Comparison of ENCODE assay signal across 14 cellular contexts in the genomic region with DNA sequence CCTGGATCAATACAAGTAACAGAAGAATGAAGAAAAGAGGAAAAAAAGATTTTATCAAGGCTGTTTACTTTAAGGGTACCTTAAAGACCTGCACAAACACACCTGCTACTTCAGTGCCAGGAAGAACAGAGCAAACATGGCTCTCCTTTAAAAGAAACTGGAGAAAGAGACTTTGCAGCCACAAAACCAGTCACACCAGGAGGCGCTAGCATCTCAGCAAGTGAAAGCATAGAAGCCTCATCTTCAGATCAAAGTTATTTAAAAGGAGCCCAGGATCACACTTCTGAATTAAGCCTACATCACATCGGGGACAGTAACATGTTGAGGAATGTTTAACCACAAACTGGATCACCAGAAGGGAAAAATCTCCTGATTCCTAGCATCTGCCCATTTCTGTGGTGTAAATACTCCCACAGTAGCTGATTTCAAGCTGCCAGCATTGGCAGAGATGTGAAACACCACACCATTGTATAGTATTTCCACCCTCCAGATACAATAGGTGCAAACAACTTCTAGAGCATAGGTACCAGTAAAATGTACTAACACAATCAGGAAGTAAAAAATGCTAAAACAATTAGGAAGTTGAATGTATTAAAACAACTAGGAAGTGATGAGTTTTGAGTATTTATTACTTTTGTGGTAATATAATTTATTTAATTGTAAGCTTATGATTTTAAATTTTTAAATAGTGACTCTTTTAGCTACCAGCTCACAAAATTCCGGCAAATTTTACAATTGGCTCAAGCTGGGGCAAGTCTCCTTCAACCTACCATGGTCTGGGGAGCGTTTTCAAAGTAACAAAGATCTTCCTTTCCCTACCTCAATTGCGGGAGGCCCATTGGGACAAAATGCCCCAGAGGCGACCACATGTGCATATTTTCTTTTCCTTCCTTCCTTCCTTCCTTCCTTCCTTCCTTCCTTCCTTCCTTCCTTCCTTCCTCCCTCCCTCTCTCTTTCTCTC.
DNase-seq lines count a peak whose midpoint lies in the region; ATAC-seq and TF ChIP-seq lines count a peak whose summit lies in the region.
"Had no signal": no experiment of that assay in that cellular context is flagged by ENCODE, and none has a peak within 500 bp of the region (broad histone marks: within the 10 kb centered on the region; RNA-seq: fewer than 3 reads in every experiment).

No MANE protein-coding gene starts in this region.

- H3K27me3 ChIP-seq in HCT116 (ENCODE audit: insufficient read depth, low read length) (no peaks in the 10 kb centered on the region), MG63 (no peaks in the 10 kb centered on the region; the same call in 1 of the 2 replicates)
- H3K27me3 ChIP-seq: breast epithelium, neutrophil, upper lobe of right lung had no signal

- H2AFZ ChIP-seq in HCT116 (ENCODE audit: low read depth, low read length, poor library complexity, severe bottlenecking) = no peak overlapping the region

- no peak overlapping the region for H3K4me3 ChIP-seq in HCT116 (replicated peaks in 1 of 2; ENCODE audit: low read depth in 1 of 2, low read length in 2 of 2)
- no peak overlapping the region for H3K4me3 ChIP-seq in MG63
- H3K4me3 ChIP-seq: breast epithelium, lower lobe of right lung, upper lobe of right lung had no signal

- peak; percentile 16 to 49 (median 29); a peak in 4 of 6 replicates for TF ChIP-seq CTCF in HCT116 (IDR thresholded peaks at IDR 0.05 in 2 of 3, conservative IDR thresholded peaks at IDR 0.05 in 1 of 3; ENCODE audit: borderline replicate concordance in 1 of 3, insufficient read depth in 1 of 3, low read depth in 2 of 3, low read length in 2 of 3)

- H3K36me3 ChIP-seq in HCT116 (ENCODE audit: control insufficient read depth in 1 of 2, insufficient read depth in 2 of 2, low read length in 2 of 2) (no peaks in the 10 kb centered on the region), MG63 (no peaks in the 10 kb centered on the region)
- H3K36me3 ChIP-seq: breast epithelium, lower lobe of right lung, neutrophil, upper lobe of right lung had no signal

- CTCF ChIA-PET in activated CD4-positive, alpha-beta T cell treated with anti-CD3 and anti-CD28 coated beads for 36 hours (lab: Charles Lee) = interaction anchor here (0.6 to 2.1 kb wide), 7 partner anchors 18 to 338 kb away, joined by 3 to 9 read pairs (median 4); no protein-coding TSS in a partner anchor
- CTCF ChIA-PET in HCT116 (lab: Charles Lee) = no interaction called here

- no TSS peak for BruUV-seq in HCT116 (replicated peaks; lab: Mats Ljungman, UMichigan)

- H3K27ac Mint-ChIP-seq in activated CD4-positive, alpha-beta T cell treated with anti-CD3 and anti-CD28 coated beads for 36 hours = peak overlapping the region; percentile 42
- H3K27ac Mint-ChIP-seq in T-helper 2 cell treated with Interferon-gamma antibody and Interleukin-4, amounts not matched to agents 5 μg/mL and 100 μg/mL, for 36 hours = no peak overlapping the region

- peak; percentile 34; the same call in 1 of the 2 replicates for TF ChIP-seq RAD21 in HCT116 (IDR thresholded peaks at IDR 0.05; ENCODE audit: low read depth)

- peak; percentile 54 for DNase-seq in activated CD4-positive, alpha-beta T cell treated with anti-CD3 and anti-CD28 coated beads for 36 hours
- DNase-seq in activated CD4-positive, alpha-beta T cell treated with anti-CD3 and anti-CD28 coated beads, Interleukin-2, amount 50 U/mL, for 4 hours = no peak
- DNase-seq in HCT116 (ENCODE audit: low read depth, low spot score) (no peak), iris pigment epithelial cell (ENCODE audit: low read depth) (peak; percentile 18), MG63 (no peak), GM19238 (ENCODE audit: insufficient read length, low spot score) (no peak), epidermal melanocyte (ENCODE audit: insufficient read length, low spot score) (no peak)
- DNase-seq in T-helper 2 cell treated with Interferon-gamma antibody and Interleukin-4, amounts not matched to agents 5 μg/mL and 100 μg/mL, for 36 hours (ENCODE audit: low spot score) = peak; percentile 11
- DNase-seq: lower lobe of right lung, NCI-H2171 treated with DMSO at 0.1 percent for 48 hours, upper lobe of right lung had no signal

- H3K4me1 Mint-ChIP-seq in activated CD4-positive, alpha-beta T cell treated with anti-CD3 and anti-CD28 coated beads for 36 hours = peaks cover 5% of the 10 kb centered on the region
- peaks cover 4% of the 10 kb centered on the region for H3K4me1 Mint-ChIP-seq in T-helper 2 cell treated with Interferon-gamma antibody and Interleukin-4, amounts not matched to agents 5 μg/mL and 100 μg/mL, for 36 hours (ENCODE audit: low read depth)

- no peaks in the 10 kb centered on the region for H3K36me3 Mint-ChIP-seq in activated CD4-positive, alpha-beta T cell treated with anti-CD3 and anti-CD28 coated beads for 36 hours (ENCODE audit: low read depth)
- H3K36me3 Mint-ChIP-seq in T-helper 2 cell treated with Interferon-gamma antibody and Interleukin-4, amounts not matched to agents 5 μg/mL and 100 μg/mL, for 36 hours (ENCODE audit: low read depth) = no peaks in the 10 kb centered on the region

- TF ChIP-seq POLR2A in HCT116 (IDR thresholded peaks at IDR 0.05; ENCODE audit: borderline replicate concordance, extremely low read depth, insufficient read depth, insufficient read length) = no peak

- no peaks in the 10 kb centered on the region for H3K9me3 Mint-ChIP-seq in activated CD4-positive, alpha-beta T cell treated with anti-CD3 and anti-CD28 coated beads for 36 hours (ENCODE audit: low read depth)
- no peaks in the 10 kb centered on the region for H3K9me3 Mint-ChIP-seq in T-helper 2 cell treated with Interferon-gamma antibody and Interleukin-4, amounts not matched to agents 5 μg/mL and 100 μg/mL, for 36 hours

- RAD21 ChIA-PET in HCT116 (lab: Charles Lee; ENCODE audit: low non-redundant PET in 1 of 2, low total read pairs in 2 of 2, uncharacterized antibody in 2 of 2, unreplicated experiment in 2 of 2) = no interaction called here

- H4K20me1 ChIP-seq in HCT116 (ENCODE audit: insufficient read depth) = no peaks in the 10 kb centered on the region

- H3K27me3 Mint-ChIP-seq in activated CD4-positive, alpha-beta T cell treated with anti-CD3 and anti-CD28 coated beads for 36 hours = no peaks in the 10 kb centered on the region
- no peaks in the 10 kb centered on the region for H3K27me3 Mint-ChIP-seq in T-helper 2 cell treated with Interferon-gamma antibody and Interleukin-4, amounts not matched to agents 5 μg/mL and 100 μg/mL, for 36 hours (ENCODE audit: low read depth)

- H3K4me2 ChIP-seq in HCT116 (ENCODE audit: low read length) = no peak overlapping the region

- no peak overlapping the region for H3K4me3 Mint-ChIP-seq in activated CD4-positive, alpha-beta T cell treated with anti-CD3 and anti-CD28 coated beads for 36 hours
- no peak overlapping the region for H3K4me3 Mint-ChIP-seq in T-helper 2 cell treated with Interferon-gamma antibody and Interleukin-4, amounts not matched to agents 5 μg/mL and 100 μg/mL, for 36 hours

- no peak overlapping the region for H3K9ac ChIP-seq in HCT116 (ENCODE audit: low read length)

- ATAC-seq in activated CD4-positive, alpha-beta T cell treated with anti-CD3 and anti-CD28 coated beads for 36 hours = peak; percentile 26
- ATAC-seq in HCT116 = no peak
- ATAC-seq: lower lobe of right lung, upper lobe of right lung had no signal

- H3K79me2 ChIP-seq in HCT116 (ENCODE audit: insufficient read depth, low read length) = no peaks in the 10 kb centered on the region

- POLR2A ChIA-PET in activated CD4-positive, alpha-beta T cell treated with anti-CD3 and anti-CD28 coated beads for 36 hours (lab: Charles Lee) = no interaction called here
- POLR2A ChIA-PET in HCT116 (lab: Charles Lee) = no interaction called here

- intact Hi-C loops in activated CD4-positive, alpha-beta T cell treated with anti-CD3 and anti-CD28 coated beads for 36 hours (cut with DNase I, micrococcal nuclease) = loop anchor here in 1 of 2 experiments (1.0 kb wide), 1 partner anchor 342 kb away; no protein-coding TSS in a partner anchor
- intact Hi-C loops in HCT116 (cut with micrococcal nuclease) = no loop called here

- no peaks in the 10 kb centered on the region; a peak in 1 of 4 replicates for H3K9me3 ChIP-seq in HCT116 (ENCODE audit: control insufficient read depth in 1 of 2, insufficient read depth in 1 of 2, low read depth in 1 of 2, low read length in 2 of 2)
- no peaks in the 10 kb centered on the region for H3K9me3 ChIP-seq in MG63
- H3K9me3 ChIP-seq: breast epithelium, lower lobe of right lung, neutrophil, upper lobe of right lung had no signal

- no peaks in the 10 kb centered on the region for H3K9me2 ChIP-seq in HCT116 (ENCODE audit: insufficient read depth)

- peaks cover 3 to 17% of the 10 kb centered on the region in 2 experiments; a peak in 3 of 4 replicates for H3K4me1 ChIP-seq in HCT116 (ENCODE audit: control insufficient read depth in 1 of 2, insufficient read depth in 2 of 2, low read length in 2 of 2)
- H3K4me1 ChIP-seq: breast epithelium, lower lobe of right lung, upper lobe of right lung had no signal

- H3K27ac ChIP-seq in HCT116 (ENCODE audit: low read depth, low read length) = no peak overlapping the region
- H3K27ac ChIP-seq: breast epithelium, lower lobe of right lung, neutrophil, RWPE1, upper lobe of right lung had no signal

TF ChIP-seq in HCT116, 20 proteins besides CTCF, POLR2A, EP300 and RAD21 (continues in another document):
- TF ChIP-seq, protein P1, sequence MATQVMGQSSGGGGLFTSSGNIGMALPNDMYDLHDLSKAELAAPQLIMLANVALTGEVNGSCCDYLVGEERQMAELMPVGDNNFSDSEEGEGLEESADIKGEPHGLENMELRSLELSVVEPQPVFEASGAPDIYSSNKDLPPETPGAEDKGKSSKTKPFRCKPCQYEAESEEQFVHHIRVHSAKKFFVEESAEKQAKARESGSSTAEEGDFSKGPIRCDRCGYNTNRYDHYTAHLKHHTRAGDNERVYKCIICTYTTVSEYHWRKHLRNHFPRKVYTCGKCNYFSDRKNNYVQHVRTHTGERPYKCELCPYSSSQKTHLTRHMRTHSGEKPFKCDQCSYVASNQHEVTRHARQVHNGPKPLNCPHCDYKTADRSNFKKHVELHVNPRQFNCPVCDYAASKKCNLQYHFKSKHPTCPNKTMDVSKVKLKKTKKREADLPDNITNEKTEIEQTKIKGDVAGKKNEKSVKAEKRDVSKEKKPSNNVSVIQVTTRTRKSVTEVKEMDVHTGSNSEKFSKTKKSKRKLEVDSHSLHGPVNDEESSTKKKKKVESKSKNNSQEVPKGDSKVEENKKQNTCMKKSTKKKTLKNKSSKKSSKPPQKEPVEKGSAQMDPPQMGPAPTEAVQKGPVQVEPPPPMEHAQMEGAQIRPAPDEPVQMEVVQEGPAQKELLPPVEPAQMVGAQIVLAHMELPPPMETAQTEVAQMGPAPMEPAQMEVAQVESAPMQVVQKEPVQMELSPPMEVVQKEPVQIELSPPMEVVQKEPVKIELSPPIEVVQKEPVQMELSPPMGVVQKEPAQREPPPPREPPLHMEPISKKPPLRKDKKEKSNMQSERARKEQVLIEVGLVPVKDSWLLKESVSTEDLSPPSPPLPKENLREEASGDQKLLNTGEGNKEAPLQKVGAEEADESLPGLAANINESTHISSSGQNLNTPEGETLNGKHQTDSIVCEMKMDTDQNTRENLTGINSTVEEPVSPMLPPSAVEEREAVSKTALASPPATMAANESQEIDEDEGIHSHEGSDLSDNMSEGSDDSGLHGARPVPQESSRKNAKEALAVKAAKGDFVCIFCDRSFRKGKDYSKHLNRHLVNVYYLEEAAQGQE (IDR thresholded peaks at IDR 0.05; ENCODE audit: low read depth) = no peak
- TF ChIP-seq ZFX (IDR thresholded peaks at IDR 0.05) (no peak), CEBPB (IDR thresholded peaks at IDR 0.05; ENCODE audit: low read depth) (no peak)

Comparison
In these comparisons a context has a peak if more than half of its experiments do, and no peak if none do; other contexts are left out.
1. DNase-seq: peak in activated CD4-positive, alpha-beta T cell treated with anti-CD3 and anti-CD28 coated beads for 36 hours (single experiment), T-helper 2 cell treated with Interferon-gamma antibody and Interleukin-4, amounts not matched to agents 5 μg/mL and 100 μg/mL, for 36 hours (single experiment) and iris pigment epithelial cell (single experiment); none in activated CD4-positive, alpha-beta T cell treated with anti-CD3 and anti-CD28 coated beads, Interleukin-2, amount 50 U/mL, for 4 hours (0 of 2), HCT116 (single experiment), MG63 (single experiment), GM19238 (single experiment) and epidermal melanocyte (single experiment).